1 cellular context compared by ENCODE assay signal in the genomic region with DNA sequence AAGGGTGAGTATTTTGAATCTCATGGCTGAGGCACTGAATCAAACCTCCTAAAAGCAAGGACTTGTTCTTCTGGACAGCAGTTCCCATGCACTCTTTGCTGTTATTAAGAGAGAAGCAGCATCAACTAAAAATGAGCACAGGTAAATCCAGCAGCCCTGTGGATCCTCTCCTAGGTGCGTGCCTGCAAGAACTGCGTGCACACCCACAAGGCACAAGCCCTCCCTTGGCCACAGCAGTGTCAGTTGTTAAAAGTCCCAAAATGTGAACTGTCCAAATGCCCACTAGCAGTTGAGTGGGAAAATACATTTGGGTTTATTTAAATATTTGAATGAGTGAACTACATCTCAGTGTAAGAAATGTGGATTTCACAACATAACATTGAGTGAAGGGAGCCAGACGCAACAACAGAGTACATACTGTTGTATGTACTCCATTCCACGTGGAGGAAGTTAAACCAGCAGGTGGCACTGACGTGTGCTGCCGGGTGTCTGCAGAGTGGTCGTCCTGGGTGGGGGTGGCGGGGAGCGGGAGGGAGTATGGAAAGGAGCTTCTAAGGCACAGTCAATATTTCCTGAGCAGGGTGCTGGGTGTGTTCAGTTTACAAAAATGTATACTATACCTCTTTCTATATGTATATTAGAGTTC.
TF ChIP-seq lines count a peak whose summit lies in the region.

No MANE protein-coding gene starts in this region.

TF ChIP-seq in IMR-90, 13 proteins besides CTCF, POLR2A, EP300 and RAD21 (continued from another document):
- TF ChIP-seq, protein P1, sequence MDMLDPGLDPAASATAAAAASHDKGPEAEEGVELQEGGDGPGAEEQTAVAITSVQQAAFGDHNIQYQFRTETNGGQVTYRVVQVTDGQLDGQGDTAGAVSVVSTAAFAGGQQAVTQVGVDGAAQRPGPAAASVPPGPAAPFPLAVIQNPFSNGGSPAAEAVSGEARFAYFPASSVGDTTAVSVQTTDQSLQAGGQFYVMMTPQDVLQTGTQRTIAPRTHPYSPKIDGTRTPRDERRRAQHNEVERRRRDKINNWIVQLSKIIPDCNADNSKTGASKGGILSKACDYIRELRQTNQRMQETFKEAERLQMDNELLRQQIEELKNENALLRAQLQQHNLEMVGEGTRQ (IDR thresholded peaks at IDR 0.05; ENCODE audit: low read depth, low read length) = no peak
- no peak for TF ChIP-seq MAFK (IDR thresholded peaks at IDR 0.05; ENCODE audit: low read depth, low read length)
- no peak for TF ChIP-seq CHD1 (IDR thresholded peaks at IDR 0.05; ENCODE audit: low read depth, low read length)
- TF ChIP-seq MXI1 (IDR thresholded peaks at IDR 0.05; ENCODE audit: borderline replicate concordance, low read depth, low read length) = no peak
- TF ChIP-seq FOS (IDR thresholded peaks at IDR 0.05; ENCODE audit: low read depth, low read length) = no peak
- no peak for TF ChIP-seq BHLHE40 (IDR thresholded peaks at IDR 0.05; ENCODE audit: low read depth, low read length)
TF ChIP-seq in IMR-90: peak in this region for 3.
